In the genomic region with DNA sequence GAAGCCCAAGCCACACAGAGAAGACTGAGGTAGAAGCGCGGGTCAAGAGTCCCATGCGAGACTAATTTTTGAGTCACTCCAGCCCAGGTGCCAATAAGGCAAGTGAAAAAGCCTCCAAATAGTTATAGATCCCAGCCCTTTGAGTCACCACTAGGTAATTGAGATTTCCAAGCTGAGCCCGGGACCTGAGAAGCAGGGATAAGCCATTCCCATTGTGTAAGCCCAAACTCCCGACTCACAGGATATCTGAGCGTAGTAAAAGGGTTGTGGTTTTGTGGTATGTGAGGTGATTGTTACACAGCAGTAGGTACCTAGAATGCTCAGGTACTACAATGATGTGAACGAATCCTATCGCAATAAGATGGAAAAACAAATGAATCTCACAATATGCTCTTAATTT, we compare ENCODE assay signal across 16 cellular contexts.
"Had no signal": no experiment of that assay in that cellular context is flagged by ENCODE, and none has a peak within 500 bp of the region (broad histone marks: within the 10 kb centered on the region; RNA-seq: fewer than 3 reads in every experiment).

No MANE protein-coding gene starts in this region.

- H2AFZ ChIP-seq: hepatocyte had no signal

- H3K9me3 ChIP-seq: ovary had no signal

- DNase-seq: effector memory CD4-positive, alpha-beta T cell; foreskin melanocyte; head of caudate nucleus; immature natural killer cell; kidney; left colon; natural killer cell; ovary; right cardiac atrium; small intestine; stimulated activated CD4-positive, alpha-beta T cell treated with anti-CD3 and anti-CD28 coated beads, Interleukin-12 subunit alpha, Interleukin-12 subunit beta, amount 100 ng/mL, for 4 hours; stimulated activated naive CD4-positive, alpha-beta T cell; stomach; substantia nigra; trophoblast cell had no signal

- ATAC-seq: left colon, natural killer cell, right cardiac atrium had no signal

- H3K36me3 ChIP-seq: ovary, stomach had no signal

- H3K4me3 ChIP-seq: hepatocyte, ovary, stomach had no signal

- H3K27me3 ChIP-seq: hepatocyte, ovary, stomach had no signal

- H3K27ac ChIP-seq: hepatocyte, ovary, stomach had no signal

- H3K79me2 ChIP-seq: hepatocyte had no signal

- H3K4me2 ChIP-seq: hepatocyte had no signal

- H3K4me1 ChIP-seq: stomach had no signal
